20 cellular contexts compared by ENCODE assay signal in the genomic region with DNA sequence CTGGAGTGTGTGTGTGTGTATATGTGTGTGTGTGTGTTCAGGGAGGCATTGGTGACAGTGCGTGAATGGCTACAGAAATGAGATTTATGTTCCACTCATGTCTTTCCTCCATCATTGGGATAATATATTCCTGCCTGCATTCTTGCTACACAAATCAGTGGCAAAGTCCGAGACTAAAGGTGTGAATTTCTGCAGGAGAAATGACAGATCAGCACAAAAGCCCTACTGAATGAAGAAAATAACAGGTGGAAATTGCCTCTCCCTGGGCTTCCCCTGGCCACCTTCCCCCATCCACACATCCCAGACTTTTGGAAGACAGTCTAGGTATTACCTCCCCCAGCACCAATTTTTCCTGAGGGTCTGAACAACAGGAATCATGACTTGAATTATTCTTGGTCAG. TPM values are rescaled to one million over a fixed set of nuclear protein-coding genes. Genes with fewer than 3 reads are reported as not detected.
DNase-seq lines count a peak whose midpoint lies in the region; ATAC-seq, FAIRE-seq and TF ChIP-seq lines count a peak whose summit lies in the region.
"Had no signal": no experiment of that assay in that cellular context is flagged by ENCODE, and none has a peak within 500 bp of the region (broad histone marks: within the 10 kb centered on the region; RNA-seq: fewer than 3 reads in every experiment).

No MANE protein-coding gene starts in this region.

- no peaks in the 10 kb centered on the region for H3K9me1 ChIP-seq in K562 (ENCODE audit: control insufficient read depth, insufficient read depth, low read length)

- H3K9me3 ChIP-seq in A549 = peaks cover 13% of the 10 kb centered on the region; the same call in 2 of the 3 replicates
- H3K9me3 ChIP-seq in K562 (replicated peaks; ENCODE audit: control insufficient read depth, insufficient read depth, low read depth, low read length) = peaks cover 9% of the 10 kb centered on the region; the same call in 1 of the 2 replicates
- H3K9me3 ChIP-seq in tibial nerve = peaks cover 0 to 7% (median 0%) of the 10 kb centered on the region in 4 donors

- TF ChIP-seq RAD21 in A549 (conservative IDR thresholded peaks at IDR 0.05 in 1 of 2, IDR thresholded peaks at IDR 0.05 in 1 of 2) (no peak), K562 (CRISPR knock-in tag; conservative IDR thresholded peaks at IDR 0.05 in 1 of 2, IDR thresholded peaks at IDR 0.05 in 1 of 2) (no peak)

- H3K4me1 Mint-ChIP-seq in memory B cell = peaks cover 18% of the 10 kb centered on the region
- H3K4me1 Mint-ChIP-seq: CD4-positive, alpha-beta memory T cell had no signal

- no peak overlapping the region for H2AFZ ChIP-seq in K562 (ENCODE audit: low read depth, low read length)
- H2AFZ ChIP-seq: GM23248 had no signal

- TF ChIP-seq POLR2A in A549 (IDR thresholded peaks at IDR 0.05; ENCODE audit: low read length) (no peak), K562 (conservative IDR thresholded peaks at IDR 0.05) (no peak), tibial nerve (IDR thresholded peaks at IDR 0.05) (no peak)

- peak overlapping the region; percentile 10 for H3K27ac Mint-ChIP-seq in memory B cell
- H3K27ac Mint-ChIP-seq: CD4-positive, alpha-beta memory T cell had no signal

- intact Hi-C loops in K562 (cut with micrococcal nuclease) = no loop called here

- no peak overlapping the region for H3K4me3 Mint-ChIP-seq in memory B cell
- H3K4me3 Mint-ChIP-seq: CD4-positive, alpha-beta memory T cell had no signal

- no peaks in the 10 kb centered on the region for H3K27me3 ChIP-seq in K562 (ENCODE audit: control insufficient read depth in 2 of 2, insufficient read depth in 2 of 2, low read length in 2 of 2)
- H3K27me3 ChIP-seq in tibial nerve = no peaks in the 10 kb centered on the region

- 0 out of 3 replicates have a peak, but pooled peaks cover 2% of the 10 kb centered on the region for H3K36me3 ChIP-seq in K562 (ENCODE audit: control insufficient read depth, insufficient read depth, low read length)
- H3K36me3 ChIP-seq in tibial nerve = no peaks in the 10 kb centered on the region

- H3K4me1 ChIP-seq in A549 (no peaks in the 10 kb centered on the region), K562 (replicated peaks in 1 of 2; ENCODE audit: control insufficient read depth in 2 of 2, insufficient read depth in 2 of 2, low read length in 2 of 2) (peaks cover 23 to 30% of the 10 kb centered on the region in 2 experiments), tibial nerve (no peaks in the 10 kb centered on the region)

- DNase-seq in A549 (ENCODE audit: low read depth in 1 of 2, low spot score in 1 of 2) (no peak), K562 (ENCODE audit: extremely low read depth in 1 of 4, low spot score in 3 of 4) (no peak), memory B cell (ENCODE audit: low spot score in 2 of 2) (no peak), tibial nerve (ENCODE audit: low spot score in 2 of 2) (no peak)
- DNase-seq: 8988T; C1 segment of cervical spinal cord; Calu3; CD4-positive, alpha-beta memory T cell; COR-L47; DMS53; DND-41; GM23248; H7; HCEC 1CT had no signal

- WGBS in A549 (ENCODE audit: missing lambda C conversion rate) = 21% methylated on average over 2 of the region's 2 CpGs
- WGBS in K562 (ENCODE audit: insufficient coverage, low coverage, missing lambda C conversion rate) = 100% methylated on average over 2 of the region's 2 CpGs
- 77 to 79% methylated on average over 2 of the region's 2 CpGs for WGBS in tibial nerve, 2 donors

- H3K4me2 ChIP-seq in A549 (no peak overlapping the region), K562 (ENCODE audit: insufficient read depth, low read length) (no peak overlapping the region)

- no peak overlapping the region for H3K27ac ChIP-seq in A549
- no peak overlapping the region for H3K27ac ChIP-seq in K562 (ENCODE audit: extremely low read depth, low read depth, low read length)
- H3K27ac ChIP-seq in tibial nerve = no peak overlapping the region
- H3K27ac ChIP-seq: GM23248 had no signal

- no peaks in the 10 kb centered on the region for H4K20me1 ChIP-seq in K562 (replicated peaks; ENCODE audit: control insufficient read depth, insufficient read depth, low read length)

- ATAC-seq in A549 (no peak), K562 (no peak), memory B cell (ENCODE audit: low read depth) (no peak), HG03521 (IDR thresholded peaks at IDR 0.05; ENCODE audit: unreplicated experiment) (no peak)

- CTCF ChIA-PET in A549 (lab: Yijun Ruan, JAX) = interaction anchor here (1.5 kb wide), 1 partner anchor 183 kb away, joined by 3 read pairs; no protein-coding TSS in a partner anchor
- CTCF ChIA-PET in K562 (lab: Yijun Ruan, JAX; ENCODE audit: low intra/inter-chr PET ratio) = no interaction called here

- peaks cover 33% of the 10 kb centered on the region for H3K36me3 Mint-ChIP-seq in memory B cell
- H3K36me3 Mint-ChIP-seq: CD4-positive, alpha-beta memory T cell had no signal

- TF ChIP-seq CTCF in A549 (IDR thresholded peaks at IDR 0.05) (no peak), K562 (IDR thresholded peaks at IDR 0.05 in 2 of 3, conservative IDR thresholded peaks at IDR 0.05 in 1 of 3; ENCODE audit: insufficient read depth in 2 of 3, low read depth in 1 of 3, low read length in 3 of 3) (no peak), tibial nerve (IDR thresholded peaks at IDR 0.05) (no peak)

- peaks cover 5% of the 10 kb centered on the region for H3K9me3 Mint-ChIP-seq in memory B cell

- no peak overlapping the region for H3K9ac ChIP-seq in K562 (ENCODE audit: insufficient read depth in 1 of 2, low read depth in 2 of 2, low read length in 2 of 2)
- H3K9ac ChIP-seq: GM23248 had no signal

- H3K79me2 ChIP-seq in K562 (ENCODE audit: control insufficient read depth, insufficient read depth, low read length) = no peaks in the 10 kb centered on the region

- BruUV-seq in K562 (replicated peaks; lab: Mats Ljungman, UMichigan) = no TSS peak

- H3K27me3 Mint-ChIP-seq in memory B cell = no peaks in the 10 kb centered on the region

- FAIRE-seq in A549 (lab: Jason Lieb, UNC) (no peak), K562 (lab: Jason Lieb, UNC) (no peak)
- FAIRE-seq: G401.6, GM12892, H1 had no signal

- in situ Hi-C loops in K562 (cut with MboI) = no loop called here

- TF ChIP-seq EP300 in A549 (IDR thresholded peaks at IDR 0.05) (no peak), K562 (IDR thresholded peaks at IDR 0.05; ENCODE audit: low read length) (no peak), tibial nerve (IDR thresholded peaks at IDR 0.05) (no peak)

- H3K4me3 ChIP-seq in A549 (no peak overlapping the region), K562 (no peak overlapping the region), tibial nerve (no peak overlapping the region)
- H3K4me3 ChIP-seq: GM23248 had no signal

- POLR2A ChIA-PET in A549 (lab: Yijun Ruan, JAX) (no interaction called here), K562 (lab: Yijun Ruan, JAX) (no interaction called here)

RNA-seq across cellular contexts. Expression of a gene that starts 10.1 kb away (rescaled TPM):
- not detected in 2 replicates for polyA plus RNA-seq in A549 (2011; rRNA removed)
- not detected in 2 replicates for polyA plus RNA-seq in A549 (2012; cell fraction: cytosol; rRNA removed)
- not detected in 2 replicates for polyA plus RNA-seq in A549 (2012; cell fraction: nucleus; rRNA removed)
- polyA plus RNA-seq in A549 (2017; fragmentation: RNase III; extraction: RNeasy Plus Mini Kit Qiagen cat#74134 plus additional on column Dnase treatment) = not detected in 3 replicates
- polyA minus RNA-seq in A549 (2011; rRNA and poly(A)+ RNA removed) = not detected in 2 replicates
- total RNA-seq in K562 (2011; cell fraction: chromatin; rRNA removed; ENCODE audit: low replicate concordance) = 0.67 TPM in 1 of 2 replicates, not detected in the other
- total RNA-seq in K562 (2011; cell fraction: nucleolus; rRNA removed) = 0.26 and 0.67 TPM in 2 replicates
- total RNA-seq in K562 (2011; cell fraction: nucleoplasm; rRNA removed) = 0.46 and 0.51 TPM in 2 replicates
- 1.00 and 1.0 TPM in 2 replicates for total RNA-seq in K562 (2014; rRNA removed)
- total RNA-seq in K562 (2014; rRNA removed; fragmentation: Illumina TruSeq; extraction: Trizol) = 0.73 TPM in 2 replicates
- total RNA-seq in K562 (2015; rRNA removed; fragmentation: Illumina TruSeq; extraction: Trizol) = 17.5 and 21.9 TPM in 2 replicates
- total RNA-seq in K562 (2021) = 0.58 and 0.71 TPM in 2 replicates
- polyA plus RNA-seq in K562 (2011; rRNA removed) = 0.57 and 1.8 TPM in 2 replicates
- 0.49 and 1.0 TPM in 2 replicates for polyA plus RNA-seq in K562 (2011; cell fraction: cytosol; rRNA removed)
- polyA plus RNA-seq in K562 (2011; cell fraction: nucleus; rRNA removed) = 1.4 and 2.2 TPM in 2 replicates
- polyA plus RNA-seq in K562 (2012) = 7.2 and 41.7 TPM in 2 replicates
- polyA plus RNA-seq in K562 (2014; fragmentation: Illumina TruSeq; extraction: Trizol) = 0.59 and 0.65 TPM in 2 replicates
- polyA plus RNA-seq in K562 (2014; fragmentation: Nextera tagmentation; extraction: Ambion mirVana) = under 1 TPM; 0.03 to 0.13 TPM
- 0.77 and 0.81 TPM in 2 replicates for polyA plus RNA-seq in K562 (2014; rRNA removed)
- 0.81 and 1.6 TPM in 2 replicates for polyA minus RNA-seq in K562 (2011; rRNA and poly(A)+ RNA removed)
- polyA minus RNA-seq in K562 (2011; cell fraction: cytosol; rRNA and poly(A)+ RNA removed) = not detected in 2 replicates
- 0.27 and 1.4 TPM in 2 replicates for polyA minus RNA-seq in K562 (2011; cell fraction: nucleus; rRNA and poly(A)+ RNA removed)
- 1 to 10 TPM in 1 of 4 donors, under 1 TPM in 3; 0.44 to 1.5 (median 0.59) TPM for total RNA-seq in tibial nerve
- total RNA-seq: A673; Calu3; CD4-positive, alpha-beta memory T cell; GM23248; H1; H7 had no signal
- polyA plus RNA-seq: BJ, GM23248 had no signal

RNA-seq across cellular contexts. Expression of a gene that starts 19.8 kb away (rescaled TPM):
- polyA plus RNA-seq in A549 (2011; rRNA removed) (not detected in 2 replicates), A549 (2017; fragmentation: RNase III; extraction: RNeasy Plus Mini Kit Qiagen cat#74134 plus additional on column Dnase treatment) (not detected in 3 replicates), K562 (2011; rRNA removed) (1.3 and 3.1 TPM in 2 replicates), K562 (2014; fragmentation: Illumina TruSeq; extraction: Trizol) (0.61 and 1.3 TPM in 2 replicates), K562 (2014; fragmentation: Nextera tagmentation; extraction: Ambion mirVana) (under 1 TPM; 0.08 to 0.10 TPM), K562 (2014; rRNA removed) (0.54 and 0.85 TPM in 2 replicates)
- polyA plus RNA-seq in A549 (2012; cell fraction: cytosol; rRNA removed) = not detected in 2 replicates
- polyA plus RNA-seq in A549 (2012; cell fraction: nucleus; rRNA removed) = not detected in 2 replicates
- polyA minus RNA-seq in A549 (2011; rRNA and poly(A)+ RNA removed) = not detected in 2 replicates
- 1.7 and 3.3 TPM in 2 replicates for total RNA-seq in K562 (2011; cell fraction: chromatin; rRNA removed; ENCODE audit: low replicate concordance)
- total RNA-seq in K562 (2011; cell fraction: nucleolus; rRNA removed) = 3.0 TPM in 2 replicates
- total RNA-seq in K562 (2011; cell fraction: nucleoplasm; rRNA removed) = 2.5 and 2.7 TPM in 2 replicates
- total RNA-seq in K562 (2014; rRNA removed) (0.45 and 0.69 TPM in 2 replicates), K562 (2014; rRNA removed; fragmentation: Illumina TruSeq; extraction: Trizol) (0.26 and 0.33 TPM in 2 replicates), K562 (2015; rRNA removed; fragmentation: Illumina TruSeq; extraction: Trizol) (0.83 and 0.90 TPM in 2 replicates), K562 (2021) (0.69 and 0.83 TPM in 2 replicates), tibial nerve (under 1 TPM in 1 of 4 donors, not detected in 3; 0.66 TPM)
- polyA plus RNA-seq in K562 (2011; cell fraction: cytosol; rRNA removed) = 1.9 and 2.3 TPM in 2 replicates
- polyA plus RNA-seq in K562 (2011; cell fraction: nucleus; rRNA removed) = 7.8 and 9.4 TPM in 2 replicates
- polyA plus RNA-seq in K562 (2012) = 0.90 and 2.6 TPM in 2 replicates
- polyA minus RNA-seq in K562 (2011; rRNA and poly(A)+ RNA removed) = 2.0 and 2.7 TPM in 2 replicates
- polyA minus RNA-seq in K562 (2011; cell fraction: cytosol; rRNA and poly(A)+ RNA removed) = 1.5 TPM in 1 of 2 replicates, not detected in the other
- 2.7 and 6.8 TPM in 2 replicates for polyA minus RNA-seq in K562 (2011; cell fraction: nucleus; rRNA and poly(A)+ RNA removed)
- total RNA-seq: A673; Calu3; CD4-positive, alpha-beta memory T cell; GM23248; H1; H7 had no signal
- polyA plus RNA-seq: BJ; CD4-positive, alpha-beta memory T cell; GM23248; H1 had no signal

RNA-seq across cellular contexts. Expression of a gene that starts 43.0 kb away (rescaled TPM):
- polyA plus RNA-seq in A549 (2011; rRNA removed) (not detected in 2 replicates), A549 (2017; fragmentation: RNase III; extraction: RNeasy Plus Mini Kit Qiagen cat#74134 plus additional on column Dnase treatment) (not detected in 3 replicates), K562 (2011; rRNA removed) (0.07 and 0.11 TPM in 2 replicates), K562 (2014; fragmentation: Illumina TruSeq; extraction: Trizol) (not detected in 2 replicates), K562 (2014; fragmentation: Nextera tagmentation; extraction: Ambion mirVana) (under 1 TPM in 1 of 2 experiments, not detected in 1; 0.08 TPM), K562 (2014; rRNA removed) (not detected in 2 replicates)
- polyA plus RNA-seq in A549 (2012; cell fraction: cytosol; rRNA removed) = not detected in 2 replicates
- not detected in 2 replicates for polyA plus RNA-seq in A549 (2012; cell fraction: nucleus; rRNA removed)
- polyA minus RNA-seq in A549 (2011; rRNA and poly(A)+ RNA removed) = not detected in 2 replicates
- total RNA-seq in K562 (2011; cell fraction: chromatin; rRNA removed; ENCODE audit: low replicate concordance) = 0.67 and 0.93 TPM in 2 replicates
- total RNA-seq in K562 (2011; cell fraction: nucleolus; rRNA removed) = 0.17 and 0.66 TPM in 2 replicates
- total RNA-seq in K562 (2011; cell fraction: nucleoplasm; rRNA removed) = 1.0 and 1.4 TPM in 2 replicates
- total RNA-seq in K562 (2014; rRNA removed) (0.09 and 0.16 TPM in 2 replicates), K562 (2014; rRNA removed; fragmentation: Illumina TruSeq; extraction: Trizol) (0.22 TPM in 1 of 2 replicates, not detected in the other), K562 (2015; rRNA removed; fragmentation: Illumina TruSeq; extraction: Trizol) (0.18 and 0.23 TPM in 2 replicates), K562 (2021) (0.16 and 0.24 TPM in 2 replicates), tibial nerve (not detected)
- 0.07 TPM in 1 of 2 replicates, not detected in the other for polyA plus RNA-seq in K562 (2011; cell fraction: cytosol; rRNA removed)
- 0.11 and 0.13 TPM in 2 replicates for polyA plus RNA-seq in K562 (2011; cell fraction: nucleus; rRNA removed)
- 0.06 and 0.13 TPM in 2 replicates for polyA plus RNA-seq in K562 (2012)
- polyA minus RNA-seq in K562 (2011; rRNA and poly(A)+ RNA removed) = 0.60 TPM in 1 of 2 replicates, not detected in the other
- not detected in 2 replicates for polyA minus RNA-seq in K562 (2011; cell fraction: cytosol; rRNA and poly(A)+ RNA removed)
- polyA minus RNA-seq in K562 (2011; cell fraction: nucleus; rRNA and poly(A)+ RNA removed) = 0.56 TPM in 1 of 2 replicates, not detected in the other
- total RNA-seq: A673; Calu3; CD4-positive, alpha-beta memory T cell; GM23248; H1; H7 had no signal
- polyA plus RNA-seq: BJ; CD4-positive, alpha-beta memory T cell; GM23248; H1 had no signal

RNA-seq across cellular contexts. Expression of a gene that starts 49.7 kb away (rescaled TPM):
- polyA plus RNA-seq in A549 (2011; rRNA removed) = 6.4 and 7.5 TPM in 2 replicates
- 1.3 and 1.7 TPM in 2 replicates for polyA plus RNA-seq in A549 (2012; cell fraction: cytosol; rRNA removed)
- 2.2 and 3.7 TPM in 2 replicates for polyA plus RNA-seq in A549 (2012; cell fraction: nucleus; rRNA removed)
- 2.9 to 3.8 TPM (median 3.3 TPM) in 3 replicates for polyA plus RNA-seq in A549 (2017; fragmentation: RNase III; extraction: RNeasy Plus Mini Kit Qiagen cat#74134 plus additional on column Dnase treatment)
- 7.5 and 7.7 TPM in 2 replicates for polyA minus RNA-seq in A549 (2011; rRNA and poly(A)+ RNA removed)
- 53.3 and 97.8 TPM in 2 replicates for total RNA-seq in K562 (2011; cell fraction: chromatin; rRNA removed; ENCODE audit: low replicate concordance)
- total RNA-seq in K562 (2011; cell fraction: nucleolus; rRNA removed) = 31.9 and 40.5 TPM in 2 replicates
- total RNA-seq in K562 (2011; cell fraction: nucleoplasm; rRNA removed) = 60.0 and 79.1 TPM in 2 replicates
- 5.8 and 6.6 TPM in 2 replicates for total RNA-seq in K562 (2014; rRNA removed)
- 19.0 and 22.1 TPM in 2 replicates for total RNA-seq in K562 (2014; rRNA removed; fragmentation: Illumina TruSeq; extraction: Trizol)
- 13.9 and 14.0 TPM in 2 replicates for total RNA-seq in K562 (2015; rRNA removed; fragmentation: Illumina TruSeq; extraction: Trizol)
- total RNA-seq in K562 (2021) = 19.5 and 23.7 TPM in 2 replicates
- 37.1 and 37.9 TPM in 2 replicates for polyA plus RNA-seq in K562 (2011; rRNA removed)
- 5.6 and 11.8 TPM in 2 replicates for polyA plus RNA-seq in K562 (2011; cell fraction: cytosol; rRNA removed)
- polyA plus RNA-seq in K562 (2011; cell fraction: nucleus; rRNA removed) = 40.2 and 52.7 TPM in 2 replicates
- polyA plus RNA-seq in K562 (2012) = 23.6 and 33.7 TPM in 2 replicates
- 17.5 and 21.4 TPM in 2 replicates for polyA plus RNA-seq in K562 (2014; fragmentation: Illumina TruSeq; extraction: Trizol)
- polyA plus RNA-seq in K562 (2014; fragmentation: Nextera tagmentation; extraction: Ambion mirVana) = 1 to 10 TPM; 3.7 to 4.4 TPM
- 11.1 and 12.8 TPM in 2 replicates for polyA plus RNA-seq in K562 (2014; rRNA removed)
- 38.3 and 54.3 TPM in 2 replicates for polyA minus RNA-seq in K562 (2011; rRNA and poly(A)+ RNA removed)
- 13.5 and 26.7 TPM in 2 replicates for polyA minus RNA-seq in K562 (2011; cell fraction: cytosol; rRNA and poly(A)+ RNA removed)
- 19.4 and 42.9 TPM in 2 replicates for polyA minus RNA-seq in K562 (2011; cell fraction: nucleus; rRNA and poly(A)+ RNA removed)
- 1 to 10 TPM; 4.3 to 8.5 (median 7.3) TPM for total RNA-seq in tibial nerve
